In the genomic region with DNA sequence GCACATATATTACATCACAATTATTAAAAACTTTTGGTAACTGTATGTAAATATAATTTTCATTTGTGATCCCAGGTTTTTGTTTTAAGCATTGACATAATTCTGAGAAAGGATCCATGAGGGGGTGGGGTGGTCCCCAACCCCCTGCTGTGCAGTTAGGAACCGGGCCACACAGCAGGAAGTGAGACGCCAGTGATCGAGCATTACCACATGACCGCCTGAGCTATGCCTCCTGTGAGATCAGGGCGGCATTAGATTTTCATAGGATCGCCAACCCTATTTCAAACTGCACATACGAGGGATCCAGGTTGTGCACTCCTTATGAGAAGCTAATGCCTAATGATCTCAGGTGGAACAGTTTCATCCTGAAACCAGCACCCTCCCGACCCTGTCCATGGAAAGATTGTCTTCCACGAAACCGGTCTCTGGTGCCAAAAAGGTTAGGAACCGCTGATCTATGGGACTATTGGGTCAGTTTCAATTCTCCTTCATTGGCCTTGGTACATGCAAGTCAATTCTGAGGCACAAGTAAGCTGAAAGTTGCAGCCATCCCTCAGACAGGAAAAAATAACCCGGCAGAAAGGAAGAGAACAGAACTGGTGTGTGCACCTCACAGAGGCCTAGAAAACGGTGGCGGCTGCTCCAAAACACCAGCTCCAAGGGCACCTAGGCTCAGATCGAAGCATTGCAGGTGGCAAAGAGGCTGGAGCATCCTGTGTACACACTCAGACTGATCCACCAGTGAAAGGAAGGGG, we compare ENCODE assay signal across 13 cellular contexts. TPM values are rescaled to one million over a fixed set of nuclear protein-coding genes. Genes with fewer than 3 reads are reported as not detected.
DNase-seq lines count a peak whose midpoint lies in the region; ATAC-seq and TF ChIP-seq lines count a peak whose summit lies in the region.
"Had no signal": no experiment of that assay in that cellular context is flagged by ENCODE, and none has a peak within 500 bp of the region (broad histone marks: within the 10 kb centered on the region; RNA-seq: fewer than 3 reads in every experiment).

No MANE protein-coding gene starts in this region.

- no peak overlapping the region for H2BK120ac ChIP-seq in trophoblast cell (ENCODE audit: insufficient read depth, low read length, poor library complexity)

- peak overlapping the region; percentile 97 for H3K27ac Mint-ChIP-seq in activated naive CD4-positive, alpha-beta T cell treated with anti-CD3 and anti-CD28 coated beads, Interleukin-2, amount 10 ng/mL, durations not matched to agents 7 days and 5 days
- peak overlapping the region; percentile 87 for H3K27ac Mint-ChIP-seq in T-helper 2 cell treated with Interferon-gamma antibody and Interleukin-4, amounts not matched to agents 5 μg/mL and 100 μg/mL, for 36 hours
- H3K27ac Mint-ChIP-seq in immature natural killer cell: peak overlapping the region; percentile 63 to 93 (median 86)
- H3K27ac Mint-ChIP-seq: HFFc6 had no signal

- no peak overlapping the region for H3K4me2 ChIP-seq in trophoblast cell (ENCODE audit: low read length)

- in situ Hi-C loops in transverse colon (cut with MboI; ENCODE audit: low pct_ligation_motif_present in 1 of 4, low pct_unique_long_range_greater_than_20kb in 1 of 4, low sequenced_read_pairs in 3 of 4): loop anchor here (25.0 kb wide), 2 partner anchors 519 to 694 kb away; a partner anchor contains a TSS

- no peaks in the 10 kb centered on the region for H3K36me3 ChIP-seq in transverse colon
- H3K36me3 ChIP-seq in trophoblast cell (ENCODE audit: control insufficient read depth in 1 of 2, insufficient read depth in 2 of 2, low read length in 2 of 2): no peaks in the 10 kb centered on the region

- H2BK5ac ChIP-seq in trophoblast cell (ENCODE audit: low read depth, low read length, poor library complexity): no peak overlapping the region

- H4K8ac ChIP-seq in trophoblast cell (ENCODE audit: low read depth, low read length): no peak overlapping the region

- no peak overlapping the region for H2AK5ac ChIP-seq in trophoblast cell (ENCODE audit: low read length)

- CTCF ChIA-PET in activated naive CD4-positive, alpha-beta T cell treated with anti-CD3 and anti-CD28 coated beads, Interleukin-2, amount 10 ng/mL, durations not matched to agents 7 days and 5 days (lab: Charles Lee): interaction anchor here (1.5 to 4.1 kb wide), 6 partner anchors 10 to 520 kb away, joined by 3 to 19 read pairs (median 9); no protein-coding TSS in a partner anchor

- peaks cover 0 to 10% (median 3%) of the 10 kb centered on the region in 4 donors for H3K4me1 ChIP-seq in transverse colon
- H3K4me1 ChIP-seq in trophoblast cell (ENCODE audit: control insufficient read depth in 1 of 2, insufficient read depth in 2 of 2, low read length in 2 of 2): no peaks in the 10 kb centered on the region

- H3K79me2 ChIP-seq in trophoblast cell (ENCODE audit: control insufficient read depth, insufficient read depth, low read length, poor library complexity): no peaks in the 10 kb centered on the region

- no peaks in the 10 kb centered on the region for H3K9me3 ChIP-seq in transverse colon
- H3K9me3 ChIP-seq in trophoblast cell (ENCODE audit: insufficient read depth, low read depth, low read length): no peaks in the 10 kb centered on the region

- no peak overlapping the region for H4K91ac ChIP-seq in trophoblast cell (ENCODE audit: low read depth, low read length)

- H3K27ac ChIP-seq in transverse colon (peak overlapping the region in 3 of 4 donors; percentile 20 to 53 (median 44)), trophoblast cell (ENCODE audit: low read depth, low read length) (no peak overlapping the region)

- ATAC-seq in HG03439 (IDR thresholded peaks at IDR 0.05; ENCODE audit: unreplicated experiment): no peak

- no peak for TF ChIP-seq POLR2A in transverse colon (IDR thresholded peaks at IDR 0.05)

- H3K9ac ChIP-seq in trophoblast cell (ENCODE audit: low read length): no peak overlapping the region

- H3K23ac ChIP-seq in trophoblast cell (ENCODE audit: low read length): no peak overlapping the region

- TF ChIP-seq EP300 in transverse colon (IDR thresholded peaks at IDR 0.05; ENCODE audit: low read depth): no peak

- intact Hi-C loops in transverse colon (cut with DNase I; ENCODE audit: low total_unique reads): no loop called here

- WGBS in transverse colon (ENCODE audit: low coverage in 1 of 2), 2 donors: 77 to 90% methylated on average over 2 to 15 of the region's 15 CpGs
- WGBS in trophoblast cell (ENCODE audit: extremely low coverage, insufficient coverage, insufficient read length): no CpG with 5 or more reads among the region's 15 CpGs

- peaks cover 60% of the 10 kb centered on the region for H3K4me1 Mint-ChIP-seq in activated naive CD4-positive, alpha-beta T cell treated with anti-CD3 and anti-CD28 coated beads, Interleukin-2, amount 10 ng/mL, durations not matched to agents 7 days and 5 days
- H3K4me1 Mint-ChIP-seq in T-helper 2 cell treated with Interferon-gamma antibody and Interleukin-4, amounts not matched to agents 5 μg/mL and 100 μg/mL, for 36 hours (ENCODE audit: low read depth): peaks cover 47% of the 10 kb centered on the region
- H3K4me1 Mint-ChIP-seq in immature natural killer cell: peaks cover 51 to 66% of the 10 kb centered on the region in 2 donors

- H3K27me3 Mint-ChIP-seq in activated naive CD4-positive, alpha-beta T cell treated with anti-CD3 and anti-CD28 coated beads, Interleukin-2, amount 10 ng/mL, durations not matched to agents 7 days and 5 days: no peaks in the 10 kb centered on the region
- H3K27me3 Mint-ChIP-seq in T-helper 2 cell treated with Interferon-gamma antibody and Interleukin-4, amounts not matched to agents 5 μg/mL and 100 μg/mL, for 36 hours (ENCODE audit: low read depth): no peaks in the 10 kb centered on the region
- H3K27me3 Mint-ChIP-seq in immature natural killer cell (ENCODE audit: low read depth in 3 of 3): peaks cover 3 to 5% (median 4%) of the 10 kb centered on the region in 3 donors

- H4K12ac ChIP-seq in trophoblast cell (ENCODE audit: low read depth, low read length): no peak overlapping the region

- no peak overlapping the region for H3K18ac ChIP-seq in trophoblast cell (ENCODE audit: low read length)

- no peak overlapping the region for H3K14ac ChIP-seq in trophoblast cell (ENCODE audit: low read length)

- H3K4me3 ChIP-seq in transverse colon (no peak overlapping the region), trophoblast cell (ENCODE audit: low read depth, low read length) (no peak overlapping the region)

- no peak overlapping the region for H2BK12ac ChIP-seq in trophoblast cell (ENCODE audit: low read length)

- DNase-seq in activated naive CD4-positive, alpha-beta T cell treated with anti-CD3 and anti-CD28 coated beads, Interleukin-2, amount 10 ng/mL, durations not matched to agents 7 days and 5 days: peak; percentile 56
- DNase-seq in activated naive CD4-positive, alpha-beta T cell treated with Interleukin-2 at 50 U/mL for 16 hours: no peak
- no peak for DNase-seq in T-helper 2 cell treated with Interferon-gamma antibody and Interleukin-4, amounts not matched to agents 5 μg/mL and 100 μg/mL, for 36 hours (ENCODE audit: low spot score)
- no peak for DNase-seq in immature natural killer cell
- no peak for DNase-seq in transverse colon
- DNase-seq in trophoblast cell: no peak
- DNase-seq in HK-2 (ENCODE audit: unreplicated experiment): no peak
- DNase-seq: AML-193, head of caudate nucleus, HFFc6, kidney glomerular epithelial cell, MM.1S had no signal

- H3K9me3 Mint-ChIP-seq in activated naive CD4-positive, alpha-beta T cell treated with anti-CD3 and anti-CD28 coated beads, Interleukin-2, amount 10 ng/mL, durations not matched to agents 7 days and 5 days: no peaks in the 10 kb centered on the region
- no peaks in the 10 kb centered on the region for H3K9me3 Mint-ChIP-seq in T-helper 2 cell treated with Interferon-gamma antibody and Interleukin-4, amounts not matched to agents 5 μg/mL and 100 μg/mL, for 36 hours
- H3K9me3 Mint-ChIP-seq in immature natural killer cell: no peaks in the 10 kb centered on the region
- H3K9me3 Mint-ChIP-seq: HFFc6 had no signal

- H3K79me1 ChIP-seq in trophoblast cell (ENCODE audit: low read length): no peaks in the 10 kb centered on the region

- H3K27me3 ChIP-seq in transverse colon (no peaks in the 10 kb centered on the region), trophoblast cell (ENCODE audit: insufficient read depth, low read length) (no peaks in the 10 kb centered on the region)

- no peak overlapping the region for H2AFZ ChIP-seq in trophoblast cell (ENCODE audit: insufficient read depth, low read length, poor library complexity)

- H3K36me3 Mint-ChIP-seq in activated naive CD4-positive, alpha-beta T cell treated with anti-CD3 and anti-CD28 coated beads, Interleukin-2, amount 10 ng/mL, durations not matched to agents 7 days and 5 days: peaks cover 17% of the 10 kb centered on the region
- peaks cover 8% of the 10 kb centered on the region for H3K36me3 Mint-ChIP-seq in T-helper 2 cell treated with Interferon-gamma antibody and Interleukin-4, amounts not matched to agents 5 μg/mL and 100 μg/mL, for 36 hours (ENCODE audit: low read depth)
- H3K36me3 Mint-ChIP-seq in immature natural killer cell: no peaks in the 10 kb centered on the region

- no peak overlapping the region for H3K4ac ChIP-seq in trophoblast cell (ENCODE audit: low read depth, low read length)

- H3K4me3 Mint-ChIP-seq in activated naive CD4-positive, alpha-beta T cell treated with anti-CD3 and anti-CD28 coated beads, Interleukin-2, amount 10 ng/mL, durations not matched to agents 7 days and 5 days: peak overlapping the region; percentile 71
- H3K4me3 Mint-ChIP-seq in T-helper 2 cell treated with Interferon-gamma antibody and Interleukin-4, amounts not matched to agents 5 μg/mL and 100 μg/mL, for 36 hours: peak overlapping the region; percentile 84
- peak overlapping the region; percentile 21 to 73 (median 44) for H3K4me3 Mint-ChIP-seq in immature natural killer cell
- H3K4me3 Mint-ChIP-seq: HFFc6 had no signal

- no peak for TF ChIP-seq CTCF in transverse colon (IDR thresholded peaks at IDR 0.05)

RNA-seq across cellular contexts. Expression of a gene that starts 7.0 kb away (rescaled TPM):
- polyA plus RNA-seq in immature natural killer cell: over 10,000 TPM; 26,219 to 39,735 (median 28,691) TPM
- 1,000 to 10,000 TPM in 3 of 4 donors, 100 to 1,000 TPM in 1; 680 to 4,578 (median 2,996) TPM for total RNA-seq in transverse colon
- polyA plus RNA-seq in trophoblast cell (2013): 2,127 and 2,260 TPM in 2 replicates
